ENCODE assay signal across 2 cellular contexts in the genomic region with DNA sequence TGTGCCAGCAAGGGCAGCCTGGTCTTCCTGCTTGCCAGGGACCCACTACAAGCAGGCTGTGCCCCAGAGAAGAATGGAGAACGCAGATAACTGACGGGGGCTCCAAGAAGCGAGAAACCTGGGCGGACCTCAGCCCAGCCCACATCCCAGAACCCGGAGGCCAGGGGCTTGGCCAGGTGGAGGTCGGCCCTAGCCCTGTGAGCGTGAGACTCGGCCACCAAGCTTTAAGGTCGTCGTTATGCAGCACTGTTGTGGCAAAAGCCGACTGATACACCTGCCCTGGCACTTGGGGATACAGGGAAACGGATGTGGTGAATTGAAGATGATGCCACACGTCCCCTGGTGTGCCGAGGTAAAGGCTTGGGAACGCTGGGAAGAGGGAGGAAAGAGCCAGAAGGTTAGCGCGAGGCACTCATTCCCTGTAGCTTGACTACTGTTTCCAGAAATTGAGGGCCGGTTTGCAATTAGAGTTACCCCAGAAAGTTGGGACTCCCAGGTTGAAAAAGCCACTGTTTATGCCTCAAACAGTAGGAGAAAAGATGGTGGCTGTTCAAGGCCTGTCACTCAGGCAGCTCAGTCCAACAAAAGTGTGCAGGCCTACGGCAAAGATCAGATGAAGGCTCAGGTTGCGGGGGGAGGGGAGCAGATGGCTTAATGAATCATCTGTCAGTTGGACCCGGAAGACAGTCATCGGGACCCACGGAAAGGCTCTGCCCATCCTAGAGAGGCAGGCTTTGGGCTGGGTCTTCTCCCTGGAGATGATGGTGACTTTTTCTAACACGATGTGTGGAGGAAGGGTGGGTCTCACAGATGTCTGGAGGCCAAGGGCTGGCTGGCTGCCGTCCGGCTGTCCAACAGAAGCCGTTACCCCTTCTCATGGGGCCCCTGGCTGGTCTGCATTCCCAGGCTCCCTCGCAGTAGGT.
A peak's percentile ranks its signal among the peaks of the same experiment; 100 is the strongest.
TF ChIP-seq lines count a peak whose summit lies in the region.

No MANE protein-coding gene starts in this region.

TF ChIP-seq in HEK293, 187 proteins besides CTCF, POLR2A, EP300 and RAD21 (continues in another document):
- TF ChIP-seq ZNF555 (tag by site-specific recombination; conservative IDR thresholded peaks at IDR 0.05) = no peak
- no peak; the same call in 1 of the 2 replicates for TF ChIP-seq OSR2 (tag by site-specific recombination; IDR thresholded peaks at IDR 0.05)
- peak; percentile 58 for TF ChIP-seq SP2 (tag by site-specific recombination; IDR thresholded peaks at IDR 0.05)
- no peak for TF ChIP-seq ZNF202 (tag by site-specific recombination; IDR thresholded peaks at IDR 0.05; ENCODE audit: borderline replicate concordance)
- no peak for TF ChIP-seq ZNF670 (tag by site-specific recombination; IDR thresholded peaks at IDR 0.05; ENCODE audit: low read depth)
- peak; percentile 47; the same call in 1 of the 2 replicates for TF ChIP-seq SP3 (tag by site-specific recombination; IDR thresholded peaks at IDR 0.05)
- no peak for TF ChIP-seq ZFHX2 (tag by site-specific recombination; conservative IDR thresholded peaks at IDR 0.05)
- TF ChIP-seq ZNF311 (tag by site-specific recombination; IDR thresholded peaks at IDR 0.05; ENCODE audit: borderline replicate concordance) = no peak
- TF ChIP-seq, protein P1, sequence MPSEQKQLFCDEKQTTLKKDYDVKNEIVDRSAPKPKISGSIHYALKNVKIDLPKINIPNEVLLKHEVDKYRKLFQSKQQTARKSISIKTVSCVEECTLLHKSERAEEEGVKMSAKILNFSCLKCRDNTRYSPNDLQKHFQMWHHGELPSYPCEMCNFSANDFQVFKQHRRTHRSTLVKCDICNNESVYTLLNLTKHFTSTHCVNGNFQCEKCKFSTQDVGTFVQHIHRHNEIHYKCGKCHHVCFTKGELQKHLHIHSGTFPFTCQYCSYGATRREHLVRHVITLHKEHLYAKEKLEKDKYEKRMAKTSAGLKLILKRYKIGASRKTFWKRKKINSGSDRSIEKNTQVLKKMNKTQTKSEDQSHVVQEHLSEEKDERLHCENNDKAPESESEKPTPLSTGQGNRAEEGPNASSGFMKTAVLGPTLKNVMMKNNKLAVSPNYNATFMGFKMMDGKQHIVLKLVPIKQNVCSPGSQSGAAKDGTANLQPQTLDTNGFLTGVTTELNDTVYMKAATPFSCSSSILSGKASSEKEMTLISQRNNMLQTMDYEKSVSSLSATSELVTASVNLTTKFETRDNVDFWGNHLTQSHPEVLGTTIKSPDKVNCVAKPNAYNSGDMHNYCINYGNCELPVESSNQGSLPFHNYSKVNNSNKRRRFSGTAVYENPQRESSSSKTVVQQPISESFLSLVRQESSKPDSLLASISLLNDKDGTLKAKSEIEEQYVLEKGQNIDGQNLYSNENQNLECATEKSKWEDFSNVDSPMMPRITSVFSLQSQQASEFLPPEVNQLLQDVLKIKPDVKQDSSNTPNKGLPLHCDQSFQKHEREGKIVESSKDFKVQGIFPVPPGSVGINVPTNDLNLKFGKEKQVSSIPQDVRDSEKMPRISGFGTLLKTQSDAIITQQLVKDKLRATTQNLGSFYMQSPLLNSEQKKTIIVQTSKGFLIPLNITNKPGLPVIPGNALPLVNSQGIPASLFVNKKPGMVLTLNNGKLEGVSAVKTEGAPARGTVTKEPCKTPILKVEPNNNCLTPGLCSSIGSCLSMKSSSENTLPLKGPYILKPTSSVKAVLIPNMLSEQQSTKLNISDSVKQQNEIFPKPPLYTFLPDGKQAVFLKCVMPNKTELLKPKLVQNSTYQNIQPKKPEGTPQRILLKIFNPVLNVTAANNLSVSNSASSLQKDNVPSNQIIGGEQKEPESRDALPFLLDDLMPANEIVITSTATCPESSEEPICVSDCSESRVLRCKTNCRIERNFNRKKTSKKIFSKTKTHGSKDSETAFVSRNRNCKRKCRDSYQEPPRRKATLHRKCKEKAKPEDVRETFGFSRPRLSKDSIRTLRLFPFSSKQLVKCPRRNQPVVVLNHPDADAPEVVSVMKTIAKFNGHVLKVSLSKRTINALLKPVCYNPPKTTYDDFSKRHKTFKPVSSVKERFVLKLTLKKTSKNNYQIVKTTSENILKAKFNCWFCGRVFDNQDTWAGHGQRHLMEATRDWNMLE (tag by site-specific recombination; conservative IDR thresholded peaks at IDR 0.05; ENCODE audit: low read depth) = no peak
- TF ChIP-seq ZSCAN16 (tag by site-specific recombination; IDR thresholded peaks at IDR 0.05) = no peak
- TF ChIP-seq ZNF561 (tag by site-specific recombination; IDR thresholded peaks at IDR 0.05; ENCODE audit: borderline replicate concordance) = 0 out of 2 replicates have a peak, but pooled peaks have one; percentile 43
- TF ChIP-seq ZSCAN4 (tag by site-specific recombination; IDR thresholded peaks at IDR 0.05) = no peak
- no peak for TF ChIP-seq GLIS1 (tag by site-specific recombination; IDR thresholded peaks at IDR 0.05)
- TF ChIP-seq ZNF658 (tag by site-specific recombination; IDR thresholded peaks at IDR 0.05) = no peak
- TF ChIP-seq ZNF596 (tag by site-specific recombination; IDR thresholded peaks at IDR 0.05) = no peak
- TF ChIP-seq ZNF266 (tag by site-specific recombination; IDR thresholded peaks at IDR 0.05; ENCODE audit: low read depth) = no peak
- 0 out of 2 replicates have a peak, but pooled peaks have one; percentile 23 for TF ChIP-seq ZBTB8A (tag by site-specific recombination; IDR thresholded peaks at IDR 0.05)
- no peak for TF ChIP-seq ZNF223 (tag by site-specific recombination; IDR thresholded peaks at IDR 0.05)
- TF ChIP-seq ZNF274 (IDR thresholded peaks at IDR 0.05; ENCODE audit: low read length) = no peak
- no peak for TF ChIP-seq ZNF274 (tag by site-specific recombination; IDR thresholded peaks at IDR 0.05; ENCODE audit: borderline replicate concordance)

TF ChIP-seq in H1, 55 proteins besides CTCF, POLR2A, EP300 and RAD21:
- TF ChIP-seq SIX5 (IDR thresholded peaks at IDR 0.05; ENCODE audit: low read depth, low read length) (no peak), RBBP5 (IDR thresholded peaks at IDR 0.05; ENCODE audit: borderline replicate concordance, low read depth, low read length) (no peak)
